ENCODE assay signal across 1 cellular context in the genomic region with DNA sequence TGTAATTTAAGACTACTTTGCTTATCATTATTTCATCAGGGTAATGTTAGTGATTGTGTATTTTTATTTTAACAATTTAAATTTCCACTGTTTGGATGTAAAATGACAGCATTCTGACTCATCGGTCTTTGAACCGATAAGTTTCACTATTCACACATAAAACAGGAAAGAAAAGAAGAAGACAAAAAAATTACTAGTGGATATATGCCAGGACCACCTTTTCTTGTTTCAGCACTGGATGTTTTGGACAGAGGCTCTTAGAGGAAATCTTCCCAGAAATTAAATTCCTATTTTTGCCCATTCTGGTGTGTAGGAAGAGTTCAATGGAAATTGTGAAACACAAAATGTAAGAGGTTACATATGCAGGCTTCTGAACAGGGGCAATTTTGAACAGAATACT.
TF ChIP-seq lines count a peak whose summit lies in the region.

No MANE protein-coding gene starts in this region.

TF ChIP-seq in endothelial cell of umbilical vein, 7 proteins besides CTCF, POLR2A, EP300 and RAD21:
- TF ChIP-seq JUN (IDR thresholded peaks at IDR 0.05; ENCODE audit: borderline replicate concordance, insufficient read depth, insufficient read length, low read depth) (peak; percentile 17), GATA2 (IDR thresholded peaks at IDR 0.05; ENCODE audit: insufficient read depth, insufficient read length, low read depth, low read length) (no peak), FOS (IDR thresholded peaks at IDR 0.05; ENCODE audit: borderline replicate concordance, insufficient read depth, low read length) (peak; percentile 89)
